Comparison of ENCODE assay signal across 1 cellular context in genomic region chr3:15204005-15204404, GRCh38.
A peak's percentile ranks its signal among the peaks of the same experiment; 100 is the strongest.
TF ChIP-seq lines count a peak whose summit lies in the region.

No MANE protein-coding gene starts in this region.

TF ChIP-seq in HepG2, 621 proteins besides CTCF, POLR2A, EP300 and RAD21 (continues in another document):
- TF ChIP-seq ARID5B (CRISPR knock-in tag; IDR thresholded peaks at IDR 0.05), result peak; percentile 42
- TF ChIP-seq HIVEP1 (CRISPR knock-in tag; IDR thresholded peaks at IDR 0.05), result no peak
- no peak for TF ChIP-seq ZNF160 (CRISPR knock-in tag; IDR thresholded peaks at IDR 0.05)
- TF ChIP-seq XRCC5 (optimal IDR thresholded peaks at IDR 0.05; ENCODE audit: low read length), result peak; percentile 40
- peak; percentile 53; the same call in 1 of the 2 replicates for TF ChIP-seq FOSL2 (CRISPR knock-in tag; IDR thresholded peaks at IDR 0.05)
- peak in 1 of 2 experiments; percentile 75; a peak in 2 of 4 replicates for TF ChIP-seq ATF4 (CRISPR knock-in tag; IDR thresholded peaks at IDR 0.05)
- TF ChIP-seq BHLHE40 (IDR thresholded peaks at IDR 0.05; ENCODE audit: low read length), result no peak
- peak; percentile 65 for TF ChIP-seq ATF3 (CRISPR knock-in tag; IDR thresholded peaks at IDR 0.05)
- no peak for TF ChIP-seq RBM22 (optimal IDR thresholded peaks at IDR 0.05; ENCODE audit: low read length)
- no peak for TF ChIP-seq KLF15 (CRISPR knock-in tag; IDR thresholded peaks at IDR 0.05; ENCODE audit: borderline replicate concordance)
- TF ChIP-seq ATF2 (CRISPR knock-in tag; IDR thresholded peaks at IDR 0.05), result peak; percentile 78; the same call in 1 of the 2 replicates
- TF ChIP-seq ZNF281 (CRISPR knock-in tag; IDR thresholded peaks at IDR 0.05; ENCODE audit: borderline replicate concordance), result peak; percentile 90
- TF ChIP-seq ZMYM4 (CRISPR knock-in tag; IDR thresholded peaks at IDR 0.05), result no peak
- TF ChIP-seq NR2C2 (CRISPR knock-in tag; IDR thresholded peaks at IDR 0.05; ENCODE audit: borderline replicate concordance), result no peak
- TF ChIP-seq ZBTB20 (CRISPR knock-in tag; IDR thresholded peaks at IDR 0.05; ENCODE audit: borderline replicate concordance, low read depth), result 0 out of 2 replicates have a peak, but pooled peaks have one; percentile 33
- TF ChIP-seq ZFX (CRISPR knock-in tag; IDR thresholded peaks at IDR 0.05; ENCODE audit: low read depth), result 0 out of 2 replicates have a peak, but pooled peaks have one; percentile 18
- TF ChIP-seq KDM5B (CRISPR knock-in tag; IDR thresholded peaks at IDR 0.05; ENCODE audit: borderline replicate concordance), result no peak
- TF ChIP-seq DZIP1 (CRISPR knock-in tag; IDR thresholded peaks at IDR 0.05), result no peak
- TF ChIP-seq MAF1 (CRISPR knock-in tag; IDR thresholded peaks at IDR 0.05; ENCODE audit: borderline replicate concordance), result no peak
- TF ChIP-seq MTA3 (CRISPR knock-in tag; IDR thresholded peaks at IDR 0.05), result no peak
- no peak for TF ChIP-seq SP140L (CRISPR knock-in tag; IDR thresholded peaks at IDR 0.05; ENCODE audit: borderline replicate concordance)
- no peak for TF ChIP-seq SNAPC4 (CRISPR knock-in tag; IDR thresholded peaks at IDR 0.05)
- no peak for TF ChIP-seq HNRNPK (IDR thresholded peaks at IDR 0.05; ENCODE audit: low read depth, low read length, poor library complexity, severe bottlenecking)
- TF ChIP-seq NONO (IDR thresholded peaks at IDR 0.05), result no peak
- TF ChIP-seq NONO (CRISPR knock-in tag; conservative IDR thresholded peaks at IDR 0.05), result no peak
- TF ChIP-seq ZNF609 (CRISPR knock-in tag; IDR thresholded peaks at IDR 0.05; ENCODE audit: borderline replicate concordance), result no peak
- TF ChIP-seq ZNF33A (CRISPR knock-in tag; IDR thresholded peaks at IDR 0.05; ENCODE audit: borderline replicate concordance), result no peak
- TF ChIP-seq ZNF503 (CRISPR knock-in tag; IDR thresholded peaks at IDR 0.05), result no peak
- peak; percentile 54; the same call in 1 of the 2 replicates for TF ChIP-seq SAP130 (CRISPR knock-in tag; IDR thresholded peaks at IDR 0.05; ENCODE audit: low read depth)
- no peak for TF ChIP-seq MTF2 (CRISPR knock-in tag; IDR thresholded peaks at IDR 0.05; ENCODE audit: borderline replicate concordance)
- no peak for TF ChIP-seq RFX1 (IDR thresholded peaks at IDR 0.05)
